ENCODE assay signal across 34 cellular contexts in the genomic region with DNA sequence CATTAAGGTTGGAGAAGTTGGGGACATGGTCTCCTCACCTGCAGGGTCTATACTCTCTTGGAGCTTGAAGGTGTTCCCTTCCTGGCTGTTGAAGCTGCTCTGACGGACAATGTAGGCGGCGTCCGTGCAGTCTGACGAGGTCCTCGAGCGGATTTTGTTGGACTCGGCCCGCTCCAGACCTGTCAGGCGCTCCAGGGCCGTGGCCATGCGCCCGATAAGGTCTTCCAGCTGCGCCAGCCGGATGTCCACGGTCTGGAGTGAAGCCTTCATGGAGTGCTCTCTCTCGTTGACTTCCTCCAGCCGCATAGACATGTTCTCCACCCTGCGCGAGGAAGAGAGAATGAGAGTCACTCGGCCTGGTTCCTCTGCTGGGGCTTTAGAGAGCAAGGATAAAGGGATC.
"Had no signal": no experiment of that assay in that cellular context is flagged by ENCODE, and none has a peak within 500 bp of the region (broad histone marks: within the 10 kb centered on the region; RNA-seq: fewer than 3 reads in every experiment).

No MANE protein-coding gene starts in this region.

- H3K27me3 ChIP-seq: MG63 had no signal

- H3K36me3 ChIP-seq: MG63 had no signal

- H3K27ac ChIP-seq: KMS-11 had no signal

- H3K4me3 ChIP-seq: MG63 had no signal

- H3K9me3 ChIP-seq: MG63 had no signal

- H3K4me2 ChIP-seq: KMS-11 had no signal

- H3K9ac ChIP-seq: KMS-11 had no signal

- DNase-seq: Karpas-422, Kasumi-1, MG63, MM.1S, MV-4-11, NCI-H1048, NCI-H1092, NCI-H1092 treated with DMSO at 0.1 percent for 48 hours, NCI-H1105, NCI-H1105 treated with DMSO at 0.1 percent for 48 hours, NCI-H1417, NCI-H1417 treated with DMSO at 0.1 percent for 48 hours, NCI-H1436, NCI-H1436 treated with DMSO at 0.1 percent for 48 hours, NCI-H146, NCI-H1694, NCI-H1694 treated with DMSO at 0.1 percent for 48 hours, NCI-H187, NCI-H187 treated with DMSO at 0.1 percent for 48 hours, NCI-H1930, NCI-H2029, NCI-H2029 treated with DMSO at 0.1 percent for 48 hours, NCI-H2081, NCI-H2081 treated with DMSO at 0.1 percent for 48 hours, NCI-H2107, NCI-H2171, NCI-H2171 treated with DMSO at 0.1 percent for 48 hours, NCI-H2227 treated with DMSO at 0.1 percent for 48 hours, NCI-H226, NCI-H345, NCI-H446, NCI-H446 treated with DMSO at 0.1 percent for 48 hours, NCI-H510A had no signal
